In the genomic region with DNA sequence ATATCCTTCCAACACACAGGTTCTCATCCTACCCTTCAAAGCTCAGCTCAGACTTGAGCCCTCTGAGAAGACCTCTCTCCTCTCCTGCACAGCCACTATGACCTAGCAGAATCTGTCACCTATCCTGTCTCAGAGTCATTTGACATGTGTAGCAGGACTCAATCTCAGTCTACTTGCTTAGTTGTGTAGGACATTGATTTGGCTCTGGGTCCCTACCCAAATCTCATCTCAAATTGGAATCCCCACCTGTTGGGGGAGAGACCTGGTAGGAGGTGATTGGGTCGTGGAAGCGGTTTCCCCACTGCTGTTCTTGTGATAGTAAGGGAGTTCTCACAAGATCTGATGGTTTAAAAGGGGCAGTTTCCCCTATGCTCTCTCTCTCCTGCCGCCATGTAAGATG, we compare ENCODE assay signal across 28 cellular contexts.
DNase-seq lines count a peak whose midpoint lies in the region; ATAC-seq, FAIRE-seq and TF ChIP-seq lines count a peak whose summit lies in the region.
"Had no signal": no experiment of that assay in that cellular context is flagged by ENCODE, and none has a peak within 500 bp of the region (broad histone marks: within the 10 kb centered on the region; RNA-seq: fewer than 3 reads in every experiment).

No MANE protein-coding gene starts in this region.

- DNase-seq in activated T-cell treated with anti-CD3 and anti-CD28 coated beads, Interleukin-2, amount 50 U/mL, for 72 hours = no peak
- no peak for DNase-seq in activated T-cell treated with anti-CD3 and anti-CD28 coated beads for 4 hours
- DNase-seq in GM12892 (ENCODE audit: insufficient read length) = no peak
- DNase-seq in T-helper 17 cell = no peak
- DNase-seq in bronchial epithelial cell (ENCODE audit: low read depth) = no peak
- no peak for DNase-seq in HEK293T (ENCODE audit: extremely low spot score)
- DNase-seq: 8988T; ACHN; BE2C; C1 segment of cervical spinal cord; CD4-positive, alpha-beta memory T cell; CD4-positive, CD25-positive, alpha-beta regulatory T cell; CD8-positive, alpha-beta memory T cell; COR-L47; DMS 273 treated with DMSO at 0.1 percent for 48 hours; DMS153; DMS53; DMS79; DND-41; EL; GDM1 had no signal

- H3K27ac Mint-ChIP-seq in activated T-cell treated with anti-CD3 and anti-CD28 coated beads, Interleukin-2, amount 50 U/mL, for 72 hours = peak overlapping the region; percentile 7
- H3K27ac Mint-ChIP-seq in T-helper 17 cell = peak overlapping the region; percentile 10
- H3K27ac Mint-ChIP-seq: CD14-positive monocyte; CD4-positive, CD25-positive, alpha-beta regulatory T cell; CD8-positive, alpha-beta memory T cell had no signal

- TF ChIP-seq CTCF in bronchial epithelial cell (IDR thresholded peaks at IDR 0.05; ENCODE audit: insufficient read depth, low read length, severe bottlenecking) = no peak

- no peaks in the 10 kb centered on the region for H3K27me3 Mint-ChIP-seq in activated T-cell treated with anti-CD3 and anti-CD28 coated beads, Interleukin-2, amount 50 U/mL, for 72 hours (ENCODE audit: low read depth)
- no peaks in the 10 kb centered on the region for H3K27me3 Mint-ChIP-seq in T-helper 17 cell
- H3K27me3 Mint-ChIP-seq: CD4-positive, alpha-beta memory T cell; CD4-positive, CD25-positive, alpha-beta regulatory T cell; CD8-positive, alpha-beta memory T cell had no signal

- H3K36me3 ChIP-seq in bronchial epithelial cell (ENCODE audit: control insufficient read depth, insufficient read depth, low read length) = no peaks in the 10 kb centered on the region
- H3K36me3 ChIP-seq: BE2C, BLaER1 had no signal

- POLR2A ChIA-PET in HEK293T (lab: Yijun Ruan, JAX) = no interaction called here

- no peak overlapping the region for H3K4me3 ChIP-seq in bronchial epithelial cell (ENCODE audit: low read depth, low read length)
- H3K4me3 ChIP-seq: BLaER1, GM12878 had no signal

- TF ChIP-seq POLR2A in GM12892 (IDR thresholded peaks at IDR 0.05; ENCODE audit: low read depth, low read length) = no peak

- no peak for ATAC-seq in activated T-cell treated with anti-CD3 and anti-CD28 coated beads, Interleukin-2, amount 50 U/mL, for 72 hours (replicated peaks in 1 of 2)
- no peak for ATAC-seq in T-helper 17 cell
- no peak for ATAC-seq in GM18502 (IDR thresholded peaks at IDR 0.05; ENCODE audit: poor library complexity, unreplicated experiment)
- no peak for ATAC-seq in HG03565 (IDR thresholded peaks at IDR 0.05; ENCODE audit: unreplicated experiment)
- ATAC-seq: GM12878 had no signal

- peaks cover 0 to 13% of the 10 kb centered on the region in 2 donors for H3K36me3 Mint-ChIP-seq in activated T-cell treated with anti-CD3 and anti-CD28 coated beads, Interleukin-2, amount 50 U/mL, for 72 hours (ENCODE audit: insufficient read depth in 2 of 2)
- no peaks in the 10 kb centered on the region for H3K36me3 Mint-ChIP-seq in T-helper 17 cell (ENCODE audit: low read depth)
- H3K36me3 Mint-ChIP-seq: CD14-positive monocyte; CD4-positive, alpha-beta memory T cell; CD4-positive, CD25-positive, alpha-beta regulatory T cell had no signal

- H3K4me3 Mint-ChIP-seq in activated T-cell treated with anti-CD3 and anti-CD28 coated beads, Interleukin-2, amount 50 U/mL, for 72 hours = no peak overlapping the region
- no peak overlapping the region for H3K4me3 Mint-ChIP-seq in T-helper 17 cell
- H3K4me3 Mint-ChIP-seq: CD14-positive monocyte; CD4-positive, alpha-beta memory T cell; CD4-positive, CD25-positive, alpha-beta regulatory T cell; CD8-positive, alpha-beta memory T cell had no signal

- H3K9me3 Mint-ChIP-seq in activated T-cell treated with anti-CD3 and anti-CD28 coated beads, Interleukin-2, amount 50 U/mL, for 72 hours = peaks cover 2 to 5% of the 10 kb centered on the region in 2 donors
- H3K9me3 Mint-ChIP-seq: CD14-positive monocyte; CD4-positive, alpha-beta memory T cell; CD4-positive, CD25-positive, alpha-beta regulatory T cell; CD8-positive, alpha-beta memory T cell had no signal

- no peaks in the 10 kb centered on the region for H3K9me3 ChIP-seq in T-helper 17 cell (ENCODE audit: control insufficient read depth, low read length, poor library complexity, severe bottlenecking)
- H3K9me3 ChIP-seq: BE2C, BLaER1 had no signal

- H3K4me1 Mint-ChIP-seq in activated T-cell treated with anti-CD3 and anti-CD28 coated beads, Interleukin-2, amount 50 U/mL, for 72 hours (ENCODE audit: low read depth) = peaks cover 15% of the 10 kb centered on the region
- no peaks in the 10 kb centered on the region for H3K4me1 Mint-ChIP-seq in T-helper 17 cell
- H3K4me1 Mint-ChIP-seq: CD4-positive, alpha-beta memory T cell; CD4-positive, CD25-positive, alpha-beta regulatory T cell; CD8-positive, alpha-beta memory T cell had no signal

- CTCF ChIA-PET in HEK293T (lab: Yijun Ruan, JAX) = no interaction called here

- FAIRE-seq in GM12892 (lab: Jason Lieb, UNC) (peak; percentile 38), bronchial epithelial cell (lab: Jason Lieb, UNC) (peak; percentile 23)
- FAIRE-seq: A204.1, GM12878, GM18507 had no signal

- no peaks in the 10 kb centered on the region for H3K27me3 ChIP-seq in bronchial epithelial cell (ENCODE audit: control insufficient read depth, insufficient read depth, low read length)
- H3K27me3 ChIP-seq: BE2C, BLaER1 had no signal

TF ChIP-seq in HEK293T, 16 proteins besides CTCF, POLR2A, EP300 and RAD21:
- TF ChIP-seq FOXK2 (IDR thresholded peaks at IDR 0.05) (no peak), ARNT (IDR thresholded peaks at IDR 0.05) (no peak), LEF1 (IDR thresholded peaks at IDR 0.05; ENCODE audit: borderline replicate concordance) (no peak)
- TF ChIP-seq, protein P1, sequence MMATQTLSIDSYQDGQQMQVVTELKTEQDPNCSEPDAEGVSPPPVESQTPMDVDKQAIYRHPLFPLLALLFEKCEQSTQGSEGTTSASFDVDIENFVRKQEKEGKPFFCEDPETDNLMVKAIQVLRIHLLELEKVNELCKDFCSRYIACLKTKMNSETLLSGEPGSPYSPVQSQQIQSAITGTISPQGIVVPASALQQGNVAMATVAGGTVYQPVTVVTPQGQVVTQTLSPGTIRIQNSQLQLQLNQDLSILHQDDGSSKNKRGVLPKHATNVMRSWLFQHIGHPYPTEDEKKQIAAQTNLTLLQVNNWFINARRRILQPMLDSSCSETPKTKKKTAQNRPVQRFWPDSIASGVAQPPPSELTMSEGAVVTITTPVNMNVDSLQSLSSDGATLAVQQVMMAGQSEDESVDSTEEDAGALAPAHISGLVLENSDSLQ (IDR thresholded peaks at IDR 0.05) = no peak
TF ChIP-seq in HEK293T: peak in this region for 0.
